ENCODE assay signal across 13 cellular contexts in the genomic region with DNA sequence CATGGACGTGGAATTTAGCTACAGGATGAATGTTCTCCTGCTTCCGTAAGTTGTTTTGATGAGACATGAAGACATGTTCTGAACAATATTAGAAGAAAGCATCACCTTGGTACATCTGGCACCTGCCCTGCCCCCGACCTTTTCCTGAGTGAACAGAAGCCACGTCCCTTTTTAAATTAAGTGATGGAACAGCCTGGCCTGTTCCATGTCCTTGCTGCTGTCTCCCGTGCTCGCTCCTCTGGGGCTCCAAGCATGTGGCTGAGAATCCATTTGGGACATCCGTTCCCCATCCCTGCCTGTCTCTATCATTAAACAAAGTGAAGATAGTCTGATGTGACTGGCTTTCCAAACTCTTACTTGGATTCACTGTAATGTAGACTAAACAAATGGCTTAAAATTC. TPM values are rescaled to one million over a fixed set of nuclear protein-coding genes. Genes with fewer than 3 reads are reported as not detected.
A peak's percentile ranks its signal among the peaks of the same experiment; 100 is the strongest.
DNase-seq lines count a peak whose midpoint lies in the region; ATAC-seq and TF ChIP-seq lines count a peak whose summit lies in the region.
"Had no signal": no experiment of that assay in that cellular context is flagged by ENCODE, and none has a peak within 500 bp of the region (broad histone marks: within the 10 kb centered on the region; RNA-seq: fewer than 3 reads in every experiment).

No MANE protein-coding gene starts in this region.

- no peak for TF ChIP-seq CTCF in suprapubic skin (IDR thresholded peaks at IDR 0.05)

- TF ChIP-seq POLR2A in suprapubic skin (IDR thresholded peaks at IDR 0.05), result no peak

- peaks cover 12% of the 10 kb centered on the region for H3K36me3 ChIP-seq in suprapubic skin
- H3K36me3 ChIP-seq: HAP-1 had no signal

- peak; percentile 29 for DNase-seq in cardiac septum (ENCODE audit: low spot score)
- no peak for DNase-seq in right cardiac atrium
- DNase-seq in islet precursor cell, result peak; percentile 14
- DNase-seq in suprapubic skin (ENCODE audit: low spot score in 2 of 2), result peak; percentile 3 to 27
- DNase-seq in nucleus accumbens (lab: John Stamatoyannopoulos, UW), result no peak
- DNase-seq: C1 segment of cervical spinal cord, Calu3, DMS 273 treated with DMSO at 0.1 percent for 48 hours, GOT3 had no signal

- H3K9me3 ChIP-seq in right cardiac atrium (ENCODE audit: control insufficient read depth, low read length) (no peaks in the 10 kb centered on the region), suprapubic skin (no peaks in the 10 kb centered on the region)
- H3K9me3 ChIP-seq: HAP-1 had no signal

- H3K4me3 ChIP-seq in right cardiac atrium (ENCODE audit: low read length), result no peak overlapping the region
- no peak overlapping the region for H3K4me3 ChIP-seq in suprapubic skin
- H3K4me3 ChIP-seq: HAP-1 had no signal

- H3K27me3 ChIP-seq in right cardiac atrium (ENCODE audit: control insufficient read depth, insufficient read depth) (no peaks in the 10 kb centered on the region), suprapubic skin (no peaks in the 10 kb centered on the region)

- 80% methylated on average over 7 of the region's 7 CpGs for WGBS in right cardiac atrium
- 77% methylated on average over 7 of the region's 7 CpGs for WGBS in suprapubic skin

- H3K4me1 ChIP-seq in right cardiac atrium (ENCODE audit: control insufficient read depth, insufficient read depth, low read length), result no peaks in the 10 kb centered on the region
- peaks cover 21% of the 10 kb centered on the region for H3K4me1 ChIP-seq in suprapubic skin

- no peak overlapping the region for H3K27ac ChIP-seq in right cardiac atrium (ENCODE audit: low read length)
- H3K27ac ChIP-seq in suprapubic skin, result no peak overlapping the region

- TF ChIP-seq EP300 in suprapubic skin (IDR thresholded peaks at IDR 0.05), result no peak

- ATAC-seq in right cardiac atrium (no peak), GM21528 (IDR thresholded peaks at IDR 0.05; ENCODE audit: low FRiP score, unreplicated experiment) (no peak), GM19467 (IDR thresholded peaks at IDR 0.05; ENCODE audit: unreplicated experiment) (no peak)
- ATAC-seq: HepG2 had no signal

- intact Hi-C loops in cardiac septum (cut with DNase I), result no loop called here
- intact Hi-C loops in right cardiac atrium (cut with DNase I), result no loop called here

RNA-seq across cellular contexts. Expression of gene ERMARD, which starts 36.4 kb away (rescaled TPM):
- 11.3 TPM for total RNA-seq in cardiac septum
- 10 to 100 TPM; 10.3 to 13.2 (median 12.2) TPM for total RNA-seq in right cardiac atrium
- polyA plus RNA-seq in right cardiac atrium, result 11.1 TPM
- total RNA-seq in suprapubic skin, result 10 to 100 TPM; 14.6 to 49.1 (median 20.4) TPM

RNA-seq across cellular contexts. Expression of gene DYNLT2, which starts 36.4 kb away (rescaled TPM):
- total RNA-seq in cardiac septum (0.83 TPM), right cardiac atrium (1 to 10 TPM in 2 of 4 donors, under 1 TPM in 2; 0.77 to 1.2 (median 0.90) TPM), suprapubic skin (1 to 10 TPM; 1.3 to 4.0 (median 2.2) TPM)
- 1.2 TPM for polyA plus RNA-seq in right cardiac atrium

Comparison
In these comparisons a context has a peak if more than half of its experiments do, and no peak if none do; other contexts are left out.
1. DNase-seq: peak in cardiac septum (single experiment), islet precursor cell (single experiment) and suprapubic skin (2 of 2); none in right cardiac atrium (0 of 3) and nucleus accumbens (0 of 56).